Comparison of ENCODE assay signal across 1 cellular context in the genomic region with DNA sequence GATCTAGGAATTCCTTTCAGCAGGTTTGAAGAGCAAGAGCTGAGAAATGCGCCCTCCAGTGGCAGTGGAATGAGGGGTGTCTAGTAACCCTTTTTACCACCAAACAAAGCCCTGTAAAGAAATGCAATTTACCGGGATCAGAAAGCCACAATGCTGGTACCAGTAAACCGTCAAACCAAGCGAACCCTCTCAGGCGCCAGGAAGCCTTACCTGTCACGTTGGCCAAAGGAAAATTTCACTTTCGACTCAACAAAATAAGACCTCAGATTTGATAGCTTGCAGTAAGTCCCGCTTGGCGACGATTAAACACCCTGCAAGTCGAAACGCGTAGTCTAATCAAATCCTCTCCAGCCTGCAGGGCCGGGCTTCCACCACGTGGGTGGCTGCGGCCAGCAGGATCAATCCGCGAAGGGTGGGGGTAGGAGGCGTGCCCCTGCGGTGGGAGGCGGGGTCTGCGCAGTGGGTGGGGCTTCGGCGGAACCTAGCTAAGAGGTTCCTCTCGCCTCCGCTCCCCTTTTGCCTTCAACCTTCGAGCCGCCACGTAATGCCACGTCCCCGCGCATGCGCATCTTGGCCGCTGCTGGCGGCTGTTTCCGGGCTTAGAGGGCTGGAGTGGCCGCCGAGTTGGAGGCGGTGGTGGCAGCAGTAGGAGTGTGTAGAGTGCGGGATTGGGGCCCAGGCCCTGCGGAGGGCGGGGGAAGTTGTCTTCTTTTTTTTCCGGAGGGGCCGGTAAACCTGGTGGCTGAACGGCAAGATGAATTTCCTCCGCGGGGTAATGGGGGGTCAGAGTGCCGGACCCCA.
A peak's percentile ranks its signal among the peaks of the same experiment; 100 is the strongest.
TF ChIP-seq lines count a peak whose summit lies in the region.

A gene with protein sequence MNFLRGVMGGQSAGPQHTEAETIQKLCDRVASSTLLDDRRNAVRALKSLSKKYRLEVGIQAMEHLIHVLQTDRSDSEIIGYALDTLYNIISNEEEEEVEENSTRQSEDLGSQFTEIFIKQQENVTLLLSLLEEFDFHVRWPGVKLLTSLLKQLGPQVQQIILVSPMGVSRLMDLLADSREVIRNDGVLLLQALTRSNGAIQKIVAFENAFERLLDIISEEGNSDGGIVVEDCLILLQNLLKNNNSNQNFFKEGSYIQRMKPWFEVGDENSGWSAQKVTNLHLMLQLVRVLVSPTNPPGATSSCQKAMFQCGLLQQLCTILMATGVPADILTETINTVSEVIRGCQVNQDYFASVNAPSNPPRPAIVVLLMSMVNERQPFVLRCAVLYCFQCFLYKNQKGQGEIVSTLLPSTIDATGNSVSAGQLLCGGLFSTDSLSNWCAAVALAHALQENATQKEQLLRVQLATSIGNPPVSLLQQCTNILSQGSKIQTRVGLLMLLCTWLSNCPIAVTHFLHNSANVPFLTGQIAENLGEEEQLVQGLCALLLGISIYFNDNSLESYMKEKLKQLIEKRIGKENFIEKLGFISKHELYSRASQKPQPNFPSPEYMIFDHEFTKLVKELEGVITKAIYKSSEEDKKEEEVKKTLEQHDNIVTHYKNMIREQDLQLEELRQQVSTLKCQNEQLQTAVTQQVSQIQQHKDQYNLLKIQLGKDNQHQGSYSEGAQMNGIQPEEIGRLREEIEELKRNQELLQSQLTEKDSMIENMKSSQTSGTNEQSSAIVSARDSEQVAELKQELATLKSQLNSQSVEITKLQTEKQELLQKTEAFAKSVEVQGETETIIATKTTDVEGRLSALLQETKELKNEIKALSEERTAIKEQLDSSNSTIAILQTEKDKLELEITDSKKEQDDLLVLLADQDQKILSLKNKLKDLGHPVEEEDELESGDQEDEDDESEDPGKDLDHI (plus strand): TSS at position 512 of the 801 bp plus-strand sequence. CDS start 243 bp downstream, at position 755.

TF ChIP-seq in HEK293, 187 proteins besides CTCF, POLR2A, EP300 and RAD21 (continued from another document and continues in another):
- TF ChIP-seq, protein P1, sequence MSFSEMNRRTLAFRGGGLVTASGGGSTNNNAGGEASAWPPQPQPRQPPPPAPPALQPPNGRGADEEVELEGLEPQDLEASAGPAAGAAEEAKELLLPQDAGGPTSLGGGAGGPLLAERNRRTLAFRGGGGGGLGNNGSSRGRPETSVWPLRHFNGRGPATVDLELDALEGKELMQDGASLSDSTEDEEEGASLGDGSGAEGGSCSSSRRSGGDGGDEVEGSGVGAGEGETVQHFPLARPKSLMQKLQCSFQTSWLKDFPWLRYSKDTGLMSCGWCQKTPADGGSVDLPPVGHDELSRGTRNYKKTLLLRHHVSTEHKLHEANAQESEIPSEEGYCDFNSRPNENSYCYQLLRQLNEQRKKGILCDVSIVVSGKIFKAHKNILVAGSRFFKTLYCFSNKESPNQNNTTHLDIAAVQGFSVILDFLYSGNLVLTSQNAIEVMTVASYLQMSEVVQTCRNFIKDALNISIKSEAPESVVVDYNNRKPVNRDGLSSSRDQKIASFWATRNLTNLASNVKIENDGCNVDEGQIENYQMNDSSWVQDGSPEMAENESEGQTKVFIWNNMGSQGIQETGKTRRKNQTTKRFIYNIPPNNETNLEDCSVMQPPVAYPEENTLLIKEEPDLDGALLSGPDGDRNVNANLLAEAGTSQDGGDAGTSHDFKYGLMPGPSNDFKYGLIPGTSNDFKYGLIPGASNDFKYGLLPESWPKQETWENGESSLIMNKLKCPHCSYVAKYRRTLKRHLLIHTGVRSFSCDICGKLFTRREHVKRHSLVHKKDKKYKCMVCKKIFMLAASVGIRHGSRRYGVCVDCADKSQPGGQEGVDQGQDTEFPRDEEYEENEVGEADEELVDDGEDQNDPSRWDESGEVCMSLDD (tag by site-specific recombination; IDR thresholded peaks at IDR 0.05) = 0 out of 2 replicates have a peak, but pooled peaks have one; percentile 61
- no peak for TF ChIP-seq ZNF623 (tag by site-specific recombination; IDR thresholded peaks at IDR 0.05)
- no peak for TF ChIP-seq RBAK (tag by site-specific recombination; IDR thresholded peaks at IDR 0.05)
- TF ChIP-seq ZNF510 (tag by site-specific recombination; IDR thresholded peaks at IDR 0.05; ENCODE audit: insufficient replicate concordance) = no peak
- TF ChIP-seq, protein P2, sequence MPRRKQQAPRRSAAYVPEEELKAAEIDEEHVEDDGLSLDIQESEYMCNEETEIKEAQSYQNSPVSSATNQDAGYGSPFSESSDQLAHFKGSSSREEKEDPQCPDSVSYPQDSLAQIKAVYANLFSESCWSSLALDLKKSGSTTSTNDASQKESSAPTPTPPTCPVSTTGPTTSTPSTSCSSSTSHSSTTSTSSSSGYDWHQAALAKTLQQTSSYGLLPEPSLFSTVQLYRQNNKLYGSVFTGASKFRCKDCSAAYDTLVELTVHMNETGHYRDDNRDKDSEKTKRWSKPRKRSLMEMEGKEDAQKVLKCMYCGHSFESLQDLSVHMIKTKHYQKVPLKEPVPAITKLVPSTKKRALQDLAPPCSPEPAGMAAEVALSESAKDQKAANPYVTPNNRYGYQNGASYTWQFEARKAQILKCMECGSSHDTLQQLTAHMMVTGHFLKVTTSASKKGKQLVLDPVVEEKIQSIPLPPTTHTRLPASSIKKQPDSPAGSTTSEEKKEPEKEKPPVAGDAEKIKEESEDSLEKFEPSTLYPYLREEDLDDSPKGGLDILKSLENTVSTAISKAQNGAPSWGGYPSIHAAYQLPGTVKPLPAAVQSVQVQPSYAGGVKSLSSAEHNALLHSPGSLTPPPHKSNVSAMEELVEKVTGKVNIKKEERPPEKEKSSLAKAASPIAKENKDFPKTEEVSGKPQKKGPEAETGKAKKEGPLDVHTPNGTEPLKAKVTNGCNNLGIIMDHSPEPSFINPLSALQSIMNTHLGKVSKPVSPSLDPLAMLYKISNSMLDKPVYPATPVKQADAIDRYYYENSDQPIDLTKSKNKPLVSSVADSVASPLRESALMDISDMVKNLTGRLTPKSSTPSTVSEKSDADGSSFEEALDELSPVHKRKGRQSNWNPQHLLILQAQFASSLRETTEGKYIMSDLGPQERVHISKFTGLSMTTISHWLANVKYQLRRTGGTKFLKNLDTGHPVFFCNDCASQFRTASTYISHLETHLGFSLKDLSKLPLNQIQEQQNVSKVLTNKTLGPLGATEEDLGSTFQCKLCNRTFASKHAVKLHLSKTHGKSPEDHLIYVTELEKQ (tag by site-specific recombination; IDR thresholded peaks at IDR 0.05; ENCODE audit: borderline replicate concordance) = no peak
- 0 out of 2 replicates have a peak, but pooled peaks have one; percentile 49 for TF ChIP-seq ZNF660 (tag by site-specific recombination; IDR thresholded peaks at IDR 0.05)
- TF ChIP-seq, protein P3, sequence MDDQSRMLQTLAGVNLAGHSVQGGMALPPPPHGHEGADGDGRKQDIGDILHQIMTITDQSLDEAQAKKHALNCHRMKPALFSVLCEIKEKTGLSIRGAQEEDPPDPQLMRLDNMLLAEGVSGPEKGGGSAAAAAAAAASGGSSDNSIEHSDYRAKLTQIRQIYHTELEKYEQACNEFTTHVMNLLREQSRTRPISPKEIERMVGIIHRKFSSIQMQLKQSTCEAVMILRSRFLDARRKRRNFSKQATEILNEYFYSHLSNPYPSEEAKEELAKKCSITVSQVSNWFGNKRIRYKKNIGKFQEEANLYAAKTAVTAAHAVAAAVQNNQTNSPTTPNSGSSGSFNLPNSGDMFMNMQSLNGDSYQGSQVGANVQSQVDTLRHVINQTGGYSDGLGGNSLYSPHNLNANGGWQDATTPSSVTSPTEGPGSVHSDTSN (CRISPR knock-in tag; IDR thresholded peaks at IDR 0.05) = no peak
- peak; percentile 78 for TF ChIP-seq ZFHX2 (tag by site-specific recombination; conservative IDR thresholded peaks at IDR 0.05)
- TF ChIP-seq ZNF791 (tag by site-specific recombination; IDR thresholded peaks at IDR 0.05) = no peak
- TF ChIP-seq ZNF223 (tag by site-specific recombination; IDR thresholded peaks at IDR 0.05) = no peak
- no peak for TF ChIP-seq ZSCAN16 (tag by site-specific recombination; IDR thresholded peaks at IDR 0.05)
- TF ChIP-seq OSR2 (tag by site-specific recombination; IDR thresholded peaks at IDR 0.05) = no peak
- TF ChIP-seq PRDM2 (tag by site-specific recombination; IDR thresholded peaks at IDR 0.05; ENCODE audit: borderline replicate concordance) = no peak
- TF ChIP-seq KLF10 (tag by site-specific recombination; IDR thresholded peaks at IDR 0.05) = peak; percentile 41; the same call in 1 of the 2 replicates
- peak; percentile 54 for TF ChIP-seq ZBTB8A (tag by site-specific recombination; IDR thresholded peaks at IDR 0.05)
- TF ChIP-seq PATZ1 (tag by site-specific recombination; IDR thresholded peaks at IDR 0.05) = peak; percentile 62
- no peak for TF ChIP-seq ZNF214 (tag by site-specific recombination; IDR thresholded peaks at IDR 0.05; ENCODE audit: borderline replicate concordance)
- TF ChIP-seq, protein P4, sequence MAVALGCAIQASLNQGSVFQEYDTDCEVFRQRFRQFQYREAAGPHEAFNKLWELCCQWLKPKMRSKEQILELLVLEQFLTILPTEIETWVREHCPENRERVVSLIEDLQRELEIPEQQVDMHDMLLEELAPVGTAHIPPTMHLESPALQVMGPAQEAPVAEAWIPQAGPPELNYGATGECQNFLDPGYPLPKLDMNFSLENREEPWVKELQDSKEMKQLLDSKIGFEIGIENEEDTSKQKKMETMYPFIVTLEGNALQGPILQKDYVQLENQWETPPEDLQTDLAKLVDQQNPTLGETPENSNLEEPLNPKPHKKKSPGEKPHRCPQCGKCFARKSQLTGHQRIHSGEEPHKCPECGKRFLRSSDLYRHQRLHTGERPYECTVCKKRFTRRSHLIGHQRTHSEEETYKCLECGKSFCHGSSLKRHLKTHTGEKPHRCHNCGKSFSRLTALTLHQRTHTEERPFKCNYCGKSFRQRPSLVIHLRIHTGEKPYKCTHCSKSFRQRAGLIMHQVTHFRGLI (tag by site-specific recombination; IDR thresholded peaks at IDR 0.05) = peak; percentile 42; the same call in 1 of the 2 replicates
- no peak for TF ChIP-seq ZNF521 (tag by site-specific recombination; IDR thresholded peaks at IDR 0.05)
- TF ChIP-seq ZNF335 (tag by site-specific recombination; conservative IDR thresholded peaks at IDR 0.05) = peak; percentile 88
- TF ChIP-seq ZNF2 (tag by site-specific recombination; IDR thresholded peaks at IDR 0.05) = 0 out of 2 replicates have a peak, but pooled peaks have one; percentile 51
- no peak for TF ChIP-seq ZNF132 (tag by site-specific recombination; IDR thresholded peaks at IDR 0.05; ENCODE audit: borderline replicate concordance)
- TF ChIP-seq FEZF1 (tag by site-specific recombination; IDR thresholded peaks at IDR 0.05) = no peak
- no peak for TF ChIP-seq ZNF174 (tag by site-specific recombination; IDR thresholded peaks at IDR 0.05)
- TF ChIP-seq ZSCAN30 (tag by site-specific recombination; IDR thresholded peaks at IDR 0.05) = peak; percentile 24; the same call in 1 of the 2 replicates
- no peak for TF ChIP-seq ZNF555 (tag by site-specific recombination; conservative IDR thresholded peaks at IDR 0.05)
- TF ChIP-seq ZNF548 (tag by site-specific recombination; IDR thresholded peaks at IDR 0.05) = no peak
- no peak for TF ChIP-seq ZNF239 (tag by site-specific recombination; IDR thresholded peaks at IDR 0.05)
- peak; percentile 83 for TF ChIP-seq SP3 (tag by site-specific recombination; IDR thresholded peaks at IDR 0.05)
- no peak for TF ChIP-seq KLF8 (tag by site-specific recombination; IDR thresholded peaks at IDR 0.05)
- peak; percentile 39; the same call in 1 of the 2 replicates for TF ChIP-seq ZSCAN23 (tag by site-specific recombination; IDR thresholded peaks at IDR 0.05)
- TF ChIP-seq ZNF610 (tag by site-specific recombination; IDR thresholded peaks at IDR 0.05; ENCODE audit: borderline replicate concordance) = no peak
